18 cellular contexts compared by ENCODE assay signal in genomic region chr10:47044741-47045140, GRCh38.
DNase-seq lines count a peak whose midpoint lies in the region; ATAC-seq and TF ChIP-seq lines count a peak whose summit lies in the region.
"Had no signal": no experiment of that assay in that cellular context is flagged by ENCODE, and none has a peak within 500 bp of the region (broad histone marks: within the 10 kb centered on the region; RNA-seq: fewer than 3 reads in every experiment).

No MANE protein-coding gene starts in this region.

- H3K27me3 ChIP-seq in psoas muscle (ENCODE audit: insufficient read depth in 3 of 3, low read length in 2 of 3): no peaks in the 10 kb centered on the region
- H3K27me3 ChIP-seq: SJCRH30 had no signal

- TF ChIP-seq CTCF in natural killer cell (IDR thresholded peaks at IDR 0.05): no peak
- TF ChIP-seq CTCF in psoas muscle (IDR thresholded peaks at IDR 0.05): no peak

- H3K4me3 Mint-ChIP-seq in natural killer cell treated with Interleukin-12 subunit alpha and Interleukin-12 subunit beta and Interleukin-15 and Interleukin-18, amount 100 ng/mL, for 72 hours: no peak overlapping the region
- H3K4me3 Mint-ChIP-seq in natural killer cell: no peak overlapping the region

- H3K36me3 ChIP-seq in psoas muscle (ENCODE audit: insufficient read depth in 1 of 2, low read depth in 1 of 2): no peaks in the 10 kb centered on the region
- H3K36me3 ChIP-seq: SJCRH30 had no signal

- 80 to 88% (median 88%) methylated on average over 2 of the region's 2 CpGs for WGBS in psoas muscle, 3 donors

- no peak for ATAC-seq in natural killer cell treated with Interleukin-12 subunit alpha and Interleukin-12 subunit beta and Interleukin-15 and Interleukin-18, amount 100 ng/mL, for 72 hours
- ATAC-seq in natural killer cell: no peak
- peak in 1 of 4 donors; percentile 29 for ATAC-seq in psoas muscle
- no peak for ATAC-seq in HG03139 (IDR thresholded peaks at IDR 0.05; ENCODE audit: unreplicated experiment)
- ATAC-seq in HG02759 (IDR thresholded peaks at IDR 0.05; ENCODE audit: unreplicated experiment): no peak
- ATAC-seq: PC-3 had no signal

- H3K4me1 ChIP-seq in psoas muscle: no peaks in the 10 kb centered on the region
- H3K4me1 ChIP-seq: SJCRH30 had no signal

- H3K27ac ChIP-seq in psoas muscle: no peak overlapping the region
- H3K27ac ChIP-seq: C4-2B, SJCRH30 had no signal

- no peak overlapping the region for H3K4me3 ChIP-seq in psoas muscle
- H3K4me3 ChIP-seq: SJCRH30 had no signal

- peaks cover 0 to 7% of the 10 kb centered on the region in 2 donors for H3K4me1 Mint-ChIP-seq in natural killer cell treated with Interleukin-12 subunit alpha and Interleukin-12 subunit beta and Interleukin-15 and Interleukin-18, amount 100 ng/mL, for 72 hours (ENCODE audit: low read depth in 2 of 2)
- peaks cover 10 to 14% of the 10 kb centered on the region in 2 donors for H3K4me1 Mint-ChIP-seq in natural killer cell

- H3K9me3 ChIP-seq in psoas muscle: no peaks in the 10 kb centered on the region
- H3K9me3 ChIP-seq: SJCRH30 had no signal

- H3K27ac Mint-ChIP-seq in natural killer cell treated with Interleukin-12 subunit alpha and Interleukin-12 subunit beta and Interleukin-15 and Interleukin-18, amount 100 ng/mL, for 72 hours: no peak overlapping the region
- H3K27ac Mint-ChIP-seq in natural killer cell: no peak overlapping the region

- no peaks in the 10 kb centered on the region for H3K27me3 Mint-ChIP-seq in natural killer cell treated with Interleukin-12 subunit alpha and Interleukin-12 subunit beta and Interleukin-15 and Interleukin-18, amount 100 ng/mL, for 72 hours
- no peaks in the 10 kb centered on the region for H3K27me3 Mint-ChIP-seq in natural killer cell (ENCODE audit: low read depth in 2 of 2)

- no peaks in the 10 kb centered on the region for H3K9me3 Mint-ChIP-seq in natural killer cell treated with Interleukin-12 subunit alpha and Interleukin-12 subunit beta and Interleukin-15 and Interleukin-18, amount 100 ng/mL, for 72 hours
- H3K9me3 Mint-ChIP-seq in natural killer cell: no peaks in the 10 kb centered on the region

- DNase-seq in natural killer cell treated with Interleukin-12 subunit alpha and Interleukin-12 subunit beta and Interleukin-15 and Interleukin-18, amount 100 ng/mL, for 72 hours (ENCODE audit: low spot score): peak; percentile 48
- DNase-seq in natural killer cell (no peak), dermis blood vessel endothelial cell (peak; percentile 26), psoas muscle (peak; percentile 34 to 73), inferior parietal cortex (ENCODE audit: extremely low spot score) (no peak)
- DNase-seq: ACHN, KG1, NCI-H1105 treated with DMSO at 0.1 percent for 48 hours, NCI-H187, NCI-H2107, NCI-H510A treated with DMSO at 0.1 percent for 48 hours, NCI-H774, PC-3, RPMI8226, SJCRH30 had no signal

- no peaks in the 10 kb centered on the region for H3K36me3 Mint-ChIP-seq in natural killer cell treated with Interleukin-12 subunit alpha and Interleukin-12 subunit beta and Interleukin-15 and Interleukin-18, amount 100 ng/mL, for 72 hours
- no peaks in the 10 kb centered on the region for H3K36me3 Mint-ChIP-seq in natural killer cell

- intact Hi-C loops in natural killer cell (cut with micrococcal nuclease) (no loop called here), psoas muscle (cut with DNase I) (loop anchor here in 1 of 2 donors (5.0 kb wide), 1 partner anchor 228 kb away; no protein-coding TSS in a partner anchor)

Comparison
In these comparisons a context has a peak if more than half of its experiments do, and no peak if none do; other contexts are left out.
1. DNase-seq: peak in natural killer cell treated with Interleukin-12 subunit alpha and Interleukin-12 subunit beta and Interleukin-15 and Interleukin-18, amount 100 ng/mL, for 72 hours (single experiment), dermis blood vessel endothelial cell (single experiment) and psoas muscle (2 of 2); none in natural killer cell (single experiment) and inferior parietal cortex (single experiment).